In genomic region chr1:43786975-43787374, GRCh38 we compare ENCODE assay signal across 19 cellular contexts.
DNase-seq lines count a peak whose midpoint lies in the region; ATAC-seq and TF ChIP-seq lines count a peak whose summit lies in the region.
"Had no signal": no experiment of that assay in that cellular context is flagged by ENCODE, and none has a peak within 500 bp of the region (broad histone marks: within the 10 kb centered on the region; RNA-seq: fewer than 3 reads in every experiment).

No MANE protein-coding gene starts in this region.

- TF ChIP-seq POLR2A in breast epithelium (IDR thresholded peaks at IDR 0.05) = no peak

- dilution Hi-C loops in mammary epithelial cell (cut with HindIII; ENCODE audit: low sequenced_read_pairs) = no loop called here

- no peaks in the 10 kb centered on the region for H3K27me3 ChIP-seq in breast epithelium
- H3K27me3 ChIP-seq in mammary epithelial cell (ENCODE audit: insufficient read depth, low read length) = no peaks in the 10 kb centered on the region
- no peaks in the 10 kb centered on the region for H3K27me3 ChIP-seq in fibroblast of lung (ENCODE audit: control insufficient read depth, insufficient read depth, low read length)
- H3K27me3 ChIP-seq: body of pancreas had no signal

- POLR2A ChIA-PET in T-cell (lab: Charles Lee) (no interaction called here), OCI-LY7 (lab: Charles Lee) (no interaction called here)

- intact Hi-C loops in breast epithelium (cut with DNase I; ENCODE audit: low total_unique reads) (no loop called here), mammary epithelial cell (cut with micrococcal nuclease) (no loop called here), OCI-LY7 (cut with micrococcal nuclease; ENCODE audit: unreplicated experiment) (no loop called here)

- no peaks in the 10 kb centered on the region for H4K20me1 ChIP-seq in mammary epithelial cell (ENCODE audit: insufficient read depth, low read length)
- H4K20me1 ChIP-seq in fibroblast of lung (ENCODE audit: control insufficient read depth, extremely low read depth, insufficient read depth, low read length) = no peaks in the 10 kb centered on the region
- no peaks in the 10 kb centered on the region for H4K20me1 ChIP-seq in OCI-LY7 (ENCODE audit: insufficient read depth, low read length)

- H3K4me2 ChIP-seq in mammary epithelial cell (ENCODE audit: insufficient read depth, low read depth, low read length) (no peak overlapping the region), fibroblast of lung (ENCODE audit: extremely low read depth, insufficient read depth, low read length) (no peak overlapping the region), OCI-LY7 (ENCODE audit: low read length) (no peak overlapping the region)
- H3K4me2 ChIP-seq: PC-9 had no signal

- peak overlapping the region; percentile 59 to 60 for H3K27ac ChIP-seq in breast epithelium
- no peak overlapping the region for H3K27ac ChIP-seq in mammary epithelial cell (ENCODE audit: insufficient read depth, low read depth, low read length)
- H3K27ac ChIP-seq in fibroblast of lung (ENCODE audit: insufficient read depth, low read length) = peak overlapping the region; percentile 35
- H3K27ac ChIP-seq in OCI-LY7 (ENCODE audit: low read depth, low read length, poor library complexity, severe bottlenecking) = no peak overlapping the region
- H3K27ac ChIP-seq: 22Rv1, body of pancreas, PC-9 had no signal

- 100% methylated on average over 2 of the region's 2 CpGs for WGBS in mammary epithelial cell (ENCODE audit: low coverage, missing lambda C conversion rate)

- H3K4me1 Mint-ChIP-seq in T-cell = peaks cover 11 to 14% (median 14%) of the 10 kb centered on the region in 3 donors

- H3K9ac ChIP-seq in mammary epithelial cell (ENCODE audit: insufficient read depth, low read length) (no peak overlapping the region), fibroblast of lung (ENCODE audit: insufficient read depth, low read length) (no peak overlapping the region)

- H3K9me3 ChIP-seq in breast epithelium = no peaks in the 10 kb centered on the region
- no peaks in the 10 kb centered on the region for H3K9me3 ChIP-seq in mammary epithelial cell (replicated peaks; ENCODE audit: insufficient read depth, low read length)
- no peaks in the 10 kb centered on the region for H3K9me3 ChIP-seq in fibroblast of lung (ENCODE audit: control insufficient read depth, insufficient read depth, low read depth, low read length)
- H3K9me3 ChIP-seq in OCI-LY7 (ENCODE audit: low read length) = no peaks in the 10 kb centered on the region
- H3K9me3 ChIP-seq: body of pancreas had no signal

- no peaks in the 10 kb centered on the region for H3K9me2 ChIP-seq in OCI-LY7 (ENCODE audit: insufficient read depth, low read length)

- H3K9me3 Mint-ChIP-seq in T-cell = no peaks in the 10 kb centered on the region
- H3K9me3 Mint-ChIP-seq: activated T-helper 1 cell treated with anti-CD3 and anti-CD28 coated beads, Interleukin-12 subunit alpha, Interleukin-12 subunit beta, Interleukin-2, Interleukin-4 antibody, amounts not matched to agents 30 ng/mL and 10 ng/mL and 1 ng/mL, durations not matched to agents 14 hours and 24 hours and 36 hours; HFFc6; natural killer cell treated with Interleukin-12 subunit alpha and Interleukin-12 subunit beta and Interleukin-15 and Interleukin-18, amount 100 ng/mL, for 72 hours; T-helper 2 cell treated with Interferon-gamma antibody and Interleukin-4, amounts not matched to agents 5 μg/mL and 100 μg/mL, for 36 hours had no signal

- H3K27ac Mint-ChIP-seq in T-cell = no peak overlapping the region
- H3K27ac Mint-ChIP-seq: activated CD4-positive, alpha-beta T cell treated with anti-CD3 and anti-CD28 coated beads, Interleukin-2, amount 10 ng/mL, durations not matched to agents 24 days and 14 days; activated T-helper 1 cell treated with anti-CD3 and anti-CD28 coated beads, Interleukin-12 subunit alpha, Interleukin-12 subunit beta, Interleukin-2, Interleukin-4 antibody, amounts not matched to agents 30 ng/mL and 10 ng/mL and 1 ng/mL, durations not matched to agents 14 hours and 24 hours and 36 hours; HFFc6; immature natural killer cell; natural killer cell treated with Interleukin-12 subunit alpha and Interleukin-12 subunit beta and Interleukin-15 and Interleukin-18, amount 100 ng/mL, for 72 hours; T-helper 2 cell treated with Interferon-gamma antibody and Interleukin-4, amounts not matched to agents 5 μg/mL and 100 μg/mL, for 36 hours had no signal

- TF ChIP-seq CTCF in breast epithelium (IDR thresholded peaks at IDR 0.05) (no peak), mammary epithelial cell (conservative IDR thresholded peaks at IDR 0.05 in 1 of 2, IDR thresholded peaks at IDR 0.05 in 1 of 2; ENCODE audit: extremely low read depth in 1 of 2, insufficient read depth in 1 of 2, low read depth in 1 of 2, low read length in 2 of 2) (no peak), fibroblast of lung (conservative IDR thresholded peaks at IDR 0.05 in 1 of 2, IDR thresholded peaks at IDR 0.05 in 1 of 2; ENCODE audit: low read depth in 1 of 2, low read length in 2 of 2) (no peak), OCI-LY7 (conservative IDR thresholded peaks at IDR 0.05; ENCODE audit: low read length) (no peak)

- no peak for DNase-seq in breast epithelium (ENCODE audit: low spot score in 2 of 2)
- no peak for DNase-seq in mammary epithelial cell
- DNase-seq in fibroblast of lung (ENCODE audit: low read depth in 2 of 2) = peak in 1 of 2 donors; percentile 22
- peak; percentile 55 to 81 for DNase-seq in lung microvascular endothelial cell (ENCODE audit: low read depth in 2 of 2)
- DNase-seq in NCI-H2081 treated with DMSO at 0.1 percent for 48 hours (lab: John Stamatoyannopoulos, UW) = no peak
- DNase-seq in KBM-7 = no peak
- no peak for DNase-seq in T-cell
- DNase-seq in OCI-LY7 (ENCODE audit: low spot score) = no peak
- DNase-seq: activated CD4-positive, alpha-beta T cell treated with anti-CD3 and anti-CD28 coated beads, Interleukin-2, amount 10 ng/mL, durations not matched to agents 24 days and 14 days; HFFc6; immature natural killer cell; NCI-H1092; NCI-H524; PC-9 had no signal

- no peak for ATAC-seq in T-cell (replicated peaks in 1 of 4)
- ATAC-seq: body of pancreas; natural killer cell treated with Interleukin-12 subunit alpha and Interleukin-12 subunit beta and Interleukin-15 and Interleukin-18, amount 100 ng/mL, for 72 hours had no signal

- no peaks in the 10 kb centered on the region for H3K4me1 ChIP-seq in breast epithelium
- H3K4me1 ChIP-seq in mammary epithelial cell (ENCODE audit: insufficient read depth, low read length) = peaks cover 34% of the 10 kb centered on the region
- peaks cover 6% of the 10 kb centered on the region for H3K4me1 ChIP-seq in fibroblast of lung (ENCODE audit: control insufficient read depth, extremely low read depth, insufficient read depth, low read length)
- H3K4me1 ChIP-seq in OCI-LY7 (ENCODE audit: insufficient read depth, low read length, poor library complexity, severe bottlenecking) = no peaks in the 10 kb centered on the region
- H3K4me1 ChIP-seq: body of pancreas had no signal

- H3K27me3 Mint-ChIP-seq in T-cell = no peaks in the 10 kb centered on the region
- H3K27me3 Mint-ChIP-seq: activated CD4-positive, alpha-beta T cell treated with anti-CD3 and anti-CD28 coated beads, Interleukin-2, amount 10 ng/mL, durations not matched to agents 24 days and 14 days; natural killer cell treated with Interleukin-12 subunit alpha and Interleukin-12 subunit beta and Interleukin-15 and Interleukin-18, amount 100 ng/mL, for 72 hours had no signal

- H3K79me2 ChIP-seq in mammary epithelial cell (ENCODE audit: insufficient read depth, low read length) (no peaks in the 10 kb centered on the region), fibroblast of lung (ENCODE audit: control insufficient read depth, insufficient read depth, low read length) (no peaks in the 10 kb centered on the region), OCI-LY7 (ENCODE audit: insufficient read depth, low read depth, low read length) (no peaks in the 10 kb centered on the region)

- H2AFZ ChIP-seq in mammary epithelial cell (ENCODE audit: low read depth, low read length) (no peak overlapping the region), fibroblast of lung (ENCODE audit: low read length) (no peak overlapping the region), OCI-LY7 (ENCODE audit: low read length) (no peak overlapping the region)
- H2AFZ ChIP-seq: PC-9 had no signal

- peaks cover 7% of the 10 kb centered on the region for H3K36me3 Mint-ChIP-seq in T-cell

- in situ Hi-C loops in mammary epithelial cell (cut with MboI; ENCODE audit: low sequenced_read_pairs in 2 of 2) = no loop called here
- in situ Hi-C loops in KBM-7 (cut with MboI; ENCODE audit: low pct_unique_long_range_greater_than_20kb, low sequenced_read_pairs) = no loop called here

- H3K36me3 ChIP-seq in breast epithelium (no peaks in the 10 kb centered on the region), mammary epithelial cell (ENCODE audit: insufficient read depth, low read length) (no peaks in the 10 kb centered on the region), fibroblast of lung (ENCODE audit: control insufficient read depth, insufficient read depth, low read length) (no peaks in the 10 kb centered on the region), OCI-LY7 (ENCODE audit: insufficient read depth, low read length) (no peaks in the 10 kb centered on the region)

- no peak overlapping the region for H3K4me3 Mint-ChIP-seq in T-cell
- H3K4me3 Mint-ChIP-seq: activated CD4-positive, alpha-beta T cell treated with anti-CD3 and anti-CD28 coated beads, Interleukin-2, amount 10 ng/mL, durations not matched to agents 24 days and 14 days; activated T-helper 1 cell treated with anti-CD3 and anti-CD28 coated beads, Interleukin-12 subunit alpha, Interleukin-12 subunit beta, Interleukin-2, Interleukin-4 antibody, amounts not matched to agents 30 ng/mL and 10 ng/mL and 1 ng/mL, durations not matched to agents 14 hours and 24 hours and 36 hours; HFFc6; immature natural killer cell; natural killer cell treated with Interleukin-12 subunit alpha and Interleukin-12 subunit beta and Interleukin-15 and Interleukin-18, amount 100 ng/mL, for 72 hours; T-helper 2 cell treated with Interferon-gamma antibody and Interleukin-4, amounts not matched to agents 5 μg/mL and 100 μg/mL, for 36 hours had no signal

- H3K4me3 ChIP-seq in breast epithelium (no peak overlapping the region), mammary epithelial cell (replicated peaks in 1 of 3; ENCODE audit: insufficient read depth in 1 of 3, low read depth in 2 of 3, low read length in 3 of 3) (no peak overlapping the region), fibroblast of lung (replicated peaks in 1 of 4; ENCODE audit: control extremely low read depth in 1 of 4, insufficient read depth in 1 of 4, low read depth in 3 of 4, low read length in 4 of 4) (no peak overlapping the region), OCI-LY7 (ENCODE audit: low read depth, low read length, poor library complexity, severe bottlenecking) (no peak overlapping the region)
- H3K4me3 ChIP-seq: body of pancreas, PC-9 had no signal

- BruUV-seq in mammary epithelial cell (replicated peaks; lab: Mats Ljungman, UMichigan) (no TSS peak), OCI-LY7 (replicated peaks; lab: Mats Ljungman, UMichigan) (no TSS peak)

- CTCF ChIA-PET in mammary epithelial cell (lab: Charles Lee; ENCODE audit: low non-redundant PET) = no interaction called here
- CTCF ChIA-PET in T-cell (lab: Charles Lee) = interaction anchor here in 1 of 2 donors (1.0 kb wide), 1 partner anchor 23 kb away, joined by 3 read pairs; no protein-coding TSS in a partner anchor
- CTCF ChIA-PET in OCI-LY7 (lab: Charles Lee; ENCODE audit: unreplicated experiment) = no interaction called here

Comparison
In these comparisons a context has a peak if more than half of its experiments do, and no peak if none do; other contexts are left out.
1. H3K27ac ChIP-seq: peak in breast epithelium (2 of 2) and fibroblast of lung (single experiment); none in mammary epithelial cell (single experiment) and OCI-LY7 (single experiment).
2. DNase-seq: peak in lung microvascular endothelial cell (2 of 2); none in breast epithelium (0 of 2), mammary epithelial cell (single experiment), NCI-H2081 treated with DMSO at 0.1 percent for 48 hours (single experiment), KBM-7 (single experiment), T-cell (0 of 34) and OCI-LY7 (single experiment).